In the genomic region with DNA sequence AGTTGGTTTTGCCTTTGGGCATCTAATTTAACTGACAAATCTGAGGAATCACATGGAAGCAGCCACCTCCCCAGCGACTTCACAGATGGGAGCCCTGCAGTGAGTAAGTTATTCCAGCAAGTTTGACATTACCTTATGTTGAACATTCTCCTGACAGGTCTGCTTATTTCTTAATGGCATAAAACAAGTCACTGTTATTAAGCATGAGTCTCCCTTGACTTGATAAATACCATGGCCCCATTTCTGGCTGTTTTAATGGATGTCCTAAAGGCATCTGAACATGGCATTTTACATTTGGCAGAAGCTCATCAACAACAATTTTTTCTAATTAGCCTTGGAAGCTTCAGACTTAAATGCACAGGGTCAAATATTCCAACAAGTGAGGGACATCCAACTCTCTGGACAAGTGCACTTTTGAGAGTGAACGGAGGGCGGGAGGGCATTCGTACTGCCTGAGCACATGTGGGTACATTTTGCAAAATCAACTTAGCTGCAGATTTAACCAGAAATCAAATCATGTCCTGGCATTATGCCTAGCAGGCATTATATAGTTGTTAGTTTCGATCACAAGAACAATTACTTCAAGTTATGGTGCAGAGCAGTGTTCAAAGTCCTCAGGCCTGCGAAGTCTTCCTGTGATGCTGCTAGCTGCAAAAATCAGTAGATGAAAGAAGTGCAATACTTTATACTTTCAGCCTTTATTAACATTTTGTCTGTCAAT, we compare ENCODE assay signal across 14 cellular contexts.
"Had no signal": no experiment of that assay in that cellular context is flagged by ENCODE, and none has a peak within 500 bp of the region (broad histone marks: within the 10 kb centered on the region; RNA-seq: fewer than 3 reads in every experiment).

No MANE protein-coding gene starts in this region.

- DNase-seq: activated effector memory CD4-positive, alpha-beta T cell treated with Interleukin-2 at 50 U/mL for 16 hours; activated T-cell treated with anti-CD3 and anti-CD28 coated beads, Interleukin-2, amount 50 U/mL, for 1 hour; brain microvascular endothelial cell; dermis blood vessel endothelial cell; immature natural killer cell; left cardiac atrium; naive thymus-derived CD8-positive, alpha-beta T cell; stimulated activated CD4-positive, alpha-beta T cell treated with anti-CD3 and anti-CD28 coated beads, Interleukin-2, amount 100 ng/mL, for 24 hours; stimulated activated naive CD4-positive, alpha-beta T cell treated with Interleukin-2 at 50 U/mL for 16 hours; upper lobe of right lung had no signal

- H3K4me3 ChIP-seq: lung, upper lobe of right lung had no signal

- ATAC-seq: activated CD4-positive, CD25-positive, alpha-beta regulatory T cell treated with anti-CD3 and anti-CD28 coated beads, Interleukin-2, amount 50 U/mL, for 24 hours; activated naive CD4-positive, alpha-beta T cell treated with anti-CD3 and anti-CD28 coated beads, Interleukin-2, amount 50 U/mL, for 72 hours; left cardiac atrium; naive thymus-derived CD8-positive, alpha-beta T cell; sciatic nerve; upper lobe of right lung had no signal

- H3K27ac ChIP-seq: brain microvascular endothelial cell, upper lobe of right lung had no signal

- H3K27me3 ChIP-seq: brain microvascular endothelial cell, upper lobe of right lung had no signal

- H3K9me3 ChIP-seq: upper lobe of right lung had no signal

- H3K36me3 ChIP-seq: brain microvascular endothelial cell, upper lobe of right lung had no signal

- H3K4me1 ChIP-seq: upper lobe of right lung had no signal
